In genomic region chr4:150889306-150889705, GRCh38 we compare ENCODE assay signal across 26 cellular contexts.
"Had no signal": no experiment of that assay in that cellular context is flagged by ENCODE, and none has a peak within 500 bp of the region (broad histone marks: within the 10 kb centered on the region; RNA-seq: fewer than 3 reads in every experiment).

No MANE protein-coding gene starts in this region.

- ATAC-seq: activated T-cell treated with anti-CD3 and anti-CD28 coated beads, Interleukin-2, amount 50 U/mL, for 72 hours; gastroesophageal sphincter; heart right ventricle; WTC11 had no signal

- H3K9me3 ChIP-seq: colonic mucosa, esophagus squamous epithelium, gastroesophageal sphincter, heart right ventricle had no signal

- DNase-seq: activated CD4-positive, alpha-beta memory T cell treated with anti-CD3 and anti-CD28 coated beads, Interleukin-2, amount 10 ng/mL, durations not matched to agents 7 days and 5 days; activated CD4-positive, alpha-beta T cell treated with anti-CD3 and anti-CD28 coated beads for 1 hour; activated CD4-positive, alpha-beta T cell treated with anti-CD3 and anti-CD28 coated beads for 4 hours; activated CD4-positive, alpha-beta T cell treated with anti-CD3 and anti-CD28 coated beads, Interleukin-2, amount 10 ng/mL, durations not matched to agents 7 days and 5 days; activated CD4-positive, alpha-beta T cell treated with anti-CD3 and anti-CD28 coated beads, Interleukin-2, amount 50 U/mL, for 4 hours; activated CD8-positive, alpha-beta memory T cell treated with anti-CD3 and anti-CD28 coated beads, Interleukin-2, amount 50 U/mL, for 48 hours; activated gamma-delta T cell; activated naive CD4-positive, alpha-beta T cell treated with anti-CD3 and anti-CD28 coated beads, Interleukin-2, amount 50 U/mL, for 16 hours; activated naive CD4-positive, alpha-beta T cell treated with Interleukin-2 at 50 U/mL for 16 hours; activated T-cell treated with anti-CD3 and anti-CD28 coated beads for 4 hours; activated T-cell treated with anti-CD3 and anti-CD28 coated beads, Interleukin-2, amount 50 U/mL, for 24 hours; activated T-cell treated with anti-CD3 and anti-CD28 coated beads, Interleukin-2, amount 50 U/mL, for 72 hours; amniotic stem cell; anterior cingulate cortex; brain microvascular endothelial cell; cerebellar nuclear complex; colonic mucosa; effector CD8-positive, alpha-beta T cell; esophagus squamous epithelium; foreskin melanocyte; heart right ventricle; T-helper 2 cell had no signal

- H3K4me3 ChIP-seq: colonic mucosa, esophagus squamous epithelium, gastroesophageal sphincter, heart right ventricle had no signal

- H3K4me1 ChIP-seq: colonic mucosa, gastroesophageal sphincter, heart right ventricle had no signal

- H3K4me3 Mint-ChIP-seq: activated CD4-positive, alpha-beta memory T cell treated with anti-CD3 and anti-CD28 coated beads, Interleukin-2, amount 10 ng/mL, durations not matched to agents 7 days and 5 days; activated CD4-positive, alpha-beta T cell treated with anti-CD3 and anti-CD28 coated beads, Interleukin-2, amount 10 ng/mL, durations not matched to agents 7 days and 5 days; activated naive CD8-positive, alpha-beta T cell; activated T-cell treated with anti-CD3 and anti-CD28 coated beads, Interleukin-2, amount 50 U/mL, for 24 hours; activated T-cell treated with anti-CD3 and anti-CD28 coated beads, Interleukin-2, amount 50 U/mL, for 72 hours; WTC11 had no signal

- H3K4me1 Mint-ChIP-seq: WTC11 had no signal

- H3K27ac Mint-ChIP-seq: activated CD4-positive, alpha-beta memory T cell treated with anti-CD3 and anti-CD28 coated beads, Interleukin-2, amount 10 ng/mL, durations not matched to agents 7 days and 5 days; activated CD4-positive, alpha-beta T cell treated with anti-CD3 and anti-CD28 coated beads, Interleukin-2, amount 10 ng/mL, durations not matched to agents 7 days and 5 days; activated naive CD8-positive, alpha-beta T cell; activated T-cell treated with anti-CD3 and anti-CD28 coated beads, Interleukin-2, amount 50 U/mL, for 24 hours; activated T-cell treated with anti-CD3 and anti-CD28 coated beads, Interleukin-2, amount 50 U/mL, for 72 hours; WTC11 had no signal

- H3K27me3 Mint-ChIP-seq: activated CD4-positive, alpha-beta memory T cell treated with anti-CD3 and anti-CD28 coated beads, Interleukin-2, amount 10 ng/mL, durations not matched to agents 7 days and 5 days; activated CD4-positive, alpha-beta T cell treated with anti-CD3 and anti-CD28 coated beads, Interleukin-2, amount 10 ng/mL, durations not matched to agents 7 days and 5 days; activated naive CD8-positive, alpha-beta T cell; activated T-cell treated with anti-CD3 and anti-CD28 coated beads, Interleukin-2, amount 50 U/mL, for 24 hours had no signal

- H3K27ac ChIP-seq: brain microvascular endothelial cell, colonic mucosa, epithelial cell of prostate, esophagus squamous epithelium, gastroesophageal sphincter, heart right ventricle had no signal

- H3K36me3 ChIP-seq: brain microvascular endothelial cell, colonic mucosa had no signal

- H3K9me3 Mint-ChIP-seq: activated CD4-positive, alpha-beta memory T cell treated with anti-CD3 and anti-CD28 coated beads, Interleukin-2, amount 10 ng/mL, durations not matched to agents 7 days and 5 days; activated CD4-positive, alpha-beta T cell treated with anti-CD3 and anti-CD28 coated beads, Interleukin-2, amount 10 ng/mL, durations not matched to agents 7 days and 5 days; activated T-cell treated with anti-CD3 and anti-CD28 coated beads, Interleukin-2, amount 50 U/mL, for 24 hours; activated T-cell treated with anti-CD3 and anti-CD28 coated beads, Interleukin-2, amount 50 U/mL, for 72 hours; WTC11 had no signal

- H3K27me3 ChIP-seq: brain microvascular endothelial cell, colonic mucosa, esophagus squamous epithelium, gastroesophageal sphincter, heart right ventricle had no signal
